1 cellular context compared by ENCODE assay signal in the genomic region with DNA sequence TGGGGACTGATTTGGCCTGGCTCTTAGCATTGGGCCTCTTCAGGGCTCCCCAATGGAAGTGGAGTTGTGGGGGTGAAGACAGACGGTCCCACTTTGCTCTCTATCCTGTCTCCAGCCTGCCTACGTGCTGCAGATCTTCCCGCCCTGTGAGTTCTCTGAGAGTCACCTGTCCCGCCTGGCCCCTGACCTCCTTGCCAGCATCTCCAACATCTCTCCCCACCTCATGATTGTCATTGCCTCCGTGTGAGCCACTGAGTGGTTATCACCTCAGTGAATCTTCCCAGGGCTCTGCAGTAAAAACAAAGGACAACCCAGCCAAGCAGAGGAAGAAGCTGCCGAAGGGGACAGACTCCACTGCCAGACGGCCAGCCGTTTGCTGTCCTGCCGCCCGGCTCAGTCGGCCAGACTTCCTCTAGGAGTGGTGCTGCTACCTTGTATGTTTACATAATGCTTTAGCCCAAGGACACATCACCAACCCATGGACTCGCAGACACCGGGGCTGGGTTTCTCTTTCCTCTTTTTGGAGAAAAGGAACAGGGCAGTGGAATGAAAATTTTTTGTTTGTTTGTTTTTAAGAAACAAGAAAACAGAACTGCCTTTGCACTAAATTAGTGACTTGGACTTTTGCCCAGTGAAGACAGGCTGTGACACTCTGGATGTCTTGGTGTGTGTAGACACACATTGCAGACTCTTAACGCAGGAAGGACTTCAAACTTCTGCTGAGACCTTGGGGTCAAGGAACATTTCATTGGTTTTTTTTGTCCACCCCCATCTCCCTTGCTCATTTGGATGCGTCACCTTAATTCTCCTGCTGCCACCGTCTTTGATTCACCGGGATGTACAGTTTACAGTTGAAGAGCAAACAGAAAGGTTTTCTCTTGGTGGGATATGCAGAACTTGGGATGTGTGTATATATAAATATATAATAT.
TF ChIP-seq lines count a peak whose summit lies in the region.

No MANE protein-coding gene starts in this region.

TF ChIP-seq in A549, 52 proteins besides CTCF, POLR2A, EP300 and RAD21 (continued from another document):
- TF ChIP-seq HOXA7 (CRISPR knock-in tag; IDR thresholded peaks at IDR 0.05), result no peak
- TF ChIP-seq POLR2AphosphoS2 (conservative IDR thresholded peaks at IDR 0.05; ENCODE audit: low read length), result no peak
- TF ChIP-seq REST (IDR thresholded peaks at IDR 0.05), result no peak
- no peak for TF ChIP-seq NR3C1 (IDR thresholded peaks at IDR 0.05)
- TF ChIP-seq HEYL (CRISPR knock-in tag; IDR thresholded peaks at IDR 0.05), result no peak
- no peak for TF ChIP-seq ELK1 (IDR thresholded peaks at IDR 0.05; ENCODE audit: low read depth, low read length)
- TF ChIP-seq ZFP36 (IDR thresholded peaks at IDR 0.05; ENCODE audit: borderline replicate concordance, partially characterized antibody), result no peak
